In the genomic region with DNA sequence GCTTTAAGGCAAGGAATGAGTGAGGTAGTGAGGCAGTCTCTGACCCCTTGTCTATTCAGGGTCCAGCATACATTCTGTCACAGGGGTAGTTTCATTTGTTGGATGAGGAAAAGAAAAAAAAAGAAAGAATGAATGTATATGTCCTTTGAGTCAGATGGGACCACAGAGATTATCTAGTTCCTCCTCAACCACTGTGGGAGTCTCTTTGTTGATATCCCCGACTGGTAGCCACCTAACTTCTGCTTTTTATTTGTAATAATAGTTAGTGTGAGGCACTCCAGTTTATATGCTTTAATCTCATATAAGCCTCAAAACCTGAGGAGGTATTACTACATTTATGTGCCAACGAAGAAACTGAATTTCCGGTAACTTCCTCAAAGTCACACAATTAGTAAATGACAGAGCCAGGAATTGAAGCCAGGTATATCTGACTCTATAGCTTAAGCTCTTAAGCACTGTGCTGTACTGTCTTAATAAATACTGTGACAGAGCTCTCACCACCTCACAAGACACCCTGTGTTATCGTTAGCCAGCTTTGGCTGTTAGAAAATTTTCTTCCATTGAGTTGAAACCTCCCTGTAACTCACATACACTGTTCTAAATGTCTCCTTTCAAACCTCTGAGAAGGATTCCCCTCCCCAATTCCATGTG, we compare ENCODE assay signal across 15 cellular contexts.
"Had no signal": no experiment of that assay in that cellular context is flagged by ENCODE, and none has a peak within 500 bp of the region (broad histone marks: within the 10 kb centered on the region; RNA-seq: fewer than 3 reads in every experiment).

No MANE protein-coding gene starts in this region.

- H3K4me1 ChIP-seq: adrenal gland, heart left ventricle, left lung, parathyroid adenoma, thyroid gland had no signal

- H3K27me3 Mint-ChIP-seq: activated naive CD4-positive, alpha-beta T cell treated with anti-CD3 and anti-CD28 coated beads, Interleukin-2, amount 10 ng/mL, durations not matched to agents 7 days and 5 days had no signal

- H3K27ac Mint-ChIP-seq: activated naive CD4-positive, alpha-beta T cell treated with anti-CD3 and anti-CD28 coated beads, Interleukin-2, amount 10 ng/mL, durations not matched to agents 7 days and 5 days; activated T-helper 1 cell treated with anti-CD3 and anti-CD28 coated beads, Interleukin-12 subunit alpha, Interleukin-12 subunit beta, Interleukin-2, Interleukin-4 antibody, amounts not matched to agents 30 ng/mL and 10 ng/mL and 1 ng/mL, durations not matched to agents 14 hours and 24 hours and 36 hours; WTC11 had no signal

- H3K9me3 Mint-ChIP-seq: activated naive CD4-positive, alpha-beta T cell treated with anti-CD3 and anti-CD28 coated beads, Interleukin-2, amount 10 ng/mL, durations not matched to agents 7 days and 5 days; activated T-helper 1 cell treated with anti-CD3 and anti-CD28 coated beads, Interleukin-12 subunit alpha, Interleukin-12 subunit beta, Interleukin-2, Interleukin-4 antibody, amounts not matched to agents 30 ng/mL and 10 ng/mL and 1 ng/mL, durations not matched to agents 14 hours and 24 hours and 36 hours had no signal

- ATAC-seq: heart left ventricle, left lung, WTC11 had no signal

- H3K4me3 ChIP-seq: adrenal gland, coronary artery, heart left ventricle, left lung, thyroid gland had no signal

- H3K9me3 ChIP-seq: adrenal gland, heart left ventricle, left lung, thyroid gland had no signal

- H3K4me1 Mint-ChIP-seq: activated naive CD4-positive, alpha-beta T cell treated with anti-CD3 and anti-CD28 coated beads, Interleukin-2, amount 10 ng/mL, durations not matched to agents 7 days and 5 days had no signal

- H3K36me3 Mint-ChIP-seq: WTC11 had no signal

- H3K4me3 Mint-ChIP-seq: activated naive CD4-positive, alpha-beta T cell treated with anti-CD3 and anti-CD28 coated beads, Interleukin-2, amount 10 ng/mL, durations not matched to agents 7 days and 5 days; activated T-helper 1 cell treated with anti-CD3 and anti-CD28 coated beads, Interleukin-12 subunit alpha, Interleukin-12 subunit beta, Interleukin-2, Interleukin-4 antibody, amounts not matched to agents 30 ng/mL and 10 ng/mL and 1 ng/mL, durations not matched to agents 14 hours and 24 hours and 36 hours; WTC11 had no signal

- DNase-seq: activated CD4-positive, alpha-beta T cell treated with anti-CD3 and anti-CD28 coated beads for 48 hours; activated naive CD4-positive, alpha-beta T cell treated with anti-CD3 and anti-CD28 coated beads, Interleukin-2, amount 10 ng/mL, durations not matched to agents 7 days and 5 days; adrenal gland; central memory CD4-positive, alpha-beta T cell; effector CD4-positive, alpha-beta T cell; foreskin melanocyte; heart left ventricle; left lung; stimulated activated CD4-positive, alpha-beta T cell treated with anti-CD3 and anti-CD28 coated beads, Interleukin-15, amount 100 ng/mL, for 24 hours; stimulated activated CD4-positive, alpha-beta T cell treated with anti-CD3 and anti-CD28 coated beads, Interleukin-4, amount 100 ng/mL, for 24 hours; thyroid gland had no signal

- H3K36me3 ChIP-seq: adrenal gland, heart left ventricle, left lung, thyroid gland had no signal
